ENCODE assay signal across 9 cellular contexts in genomic region chr1:1431845-1432565, GRCh38. TPM values are rescaled to one million over a fixed set of nuclear protein-coding genes. Genes with fewer than 3 reads are reported as not detected.
DNase-seq lines count a peak whose midpoint lies in the region; ATAC-seq, FAIRE-seq and TF ChIP-seq lines count a peak whose summit lies in the region.
"Had no signal": no experiment of that assay in that cellular context is flagged by ENCODE, and none has a peak within 500 bp of the region (broad histone marks: within the 10 kb centered on the region; RNA-seq: fewer than 3 reads in every experiment).

No MANE protein-coding gene starts in this region.

- DNase-seq in H54 (ENCODE audit: insufficient read length, low spot score): no peak
- peak; percentile 54 to 55 for DNase-seq in cardiac fibroblast (ENCODE audit: low read depth in 2 of 2)
- DNase-seq in left lobe of liver (ENCODE audit: low spot score): peak; percentile 91
- DNase-seq: T-helper 1 cell had no signal

- peak overlapping the region in 19 of 21 experiments; percentile 66 to 95 (median 88) for H3K27ac ChIP-seq in skin epidermis

- peak; percentile 75 for FAIRE-seq in H54 (lab: Jason Lieb, UNC)

- TF ChIP-seq POLR2A in H54 (IDR thresholded peaks at IDR 0.05; ENCODE audit: low read depth, low read length): no peak

- no peak for TF ChIP-seq CTCF in cardiac fibroblast (IDR thresholded peaks at IDR 0.05; ENCODE audit: low read depth, low read length)

- ATAC-seq in left lobe of liver (peak; percentile 71), HG02981 (IDR thresholded peaks at IDR 0.05; ENCODE audit: unreplicated experiment) (no peak), GM18520 (IDR thresholded peaks at IDR 0.05; ENCODE audit: unreplicated experiment) (no peak), esophagus mucosa (no peak), GM19463 (IDR thresholded peaks at IDR 0.05; ENCODE audit: unreplicated experiment) (no peak)

- H3K4me3 ChIP-seq in cardiac fibroblast (replicated peaks in 1 of 2; ENCODE audit: low read depth in 2 of 2, low read length in 2 of 2): no peak overlapping the region
- H3K4me3 ChIP-seq in skin epidermis: no peak overlapping the region

RNA-seq across cellular contexts. Expression of gene VWA1, which starts 3.5 kb away (rescaled TPM):
- 91.0 TPM for total RNA-seq in left lobe of liver
- total RNA-seq in esophagus mucosa: 29.4 TPM

RNA-seq across cellular contexts. Expression of gene ANKRD65, which starts 10.9 kb away (rescaled TPM):
- total RNA-seq in left lobe of liver: 1.0 TPM
- total RNA-seq in esophagus mucosa: 11.9 TPM

RNA-seq across cellular contexts. Expression of gene ATAD3C, which starts 17.5 kb away (rescaled TPM):
- total RNA-seq in left lobe of liver (2.9 TPM), esophagus mucosa (2.1 TPM)

RNA-seq across cellular contexts. Expression of gene MRPL20, which starts 24.9 kb away (rescaled TPM):
- total RNA-seq in left lobe of liver (52.9 TPM), esophagus mucosa (89.2 TPM)

RNA-seq across cellular contexts. Expression of gene CCNL2, which starts 32.9 kb away (rescaled TPM):
- total RNA-seq in left lobe of liver: 127 TPM
- total RNA-seq in esophagus mucosa: 58.3 TPM
